10 cellular contexts compared by ENCODE assay signal in genomic region chr12:3214508-3215365, GRCh38.
DNase-seq lines count a peak whose midpoint lies in the region.
"Had no signal": no experiment of that assay in that cellular context is flagged by ENCODE, and none has a peak within 500 bp of the region (broad histone marks: within the 10 kb centered on the region; RNA-seq: fewer than 3 reads in every experiment).

No MANE protein-coding gene starts in this region.

- peak; percentile 30 for DNase-seq in DMS153 (lab: John Stamatoyannopoulos, UW)
- DNase-seq in NCI-H1092 (lab: John Stamatoyannopoulos, UW) = peak; percentile 42
- DNase-seq in NCI-H748 (lab: John Stamatoyannopoulos, UW; ENCODE audit: unreplicated experiment) = peak; percentile 84
- peak; percentile 80 for DNase-seq in iPS-NIHi11 (ENCODE audit: low spot score)
- DNase-seq in activated CD4-positive, alpha-beta T cell treated with anti-CD3 and anti-CD28 coated beads, Interleukin-2, amount 50 U/mL, for 1 hour = no peak
- DNase-seq in NCI-H2196 treated with DMSO at 0.1 percent for 48 hours (lab: John Stamatoyannopoulos, UW; ENCODE audit: unreplicated experiment) = no peak
- DNase-seq in T-helper 1 cell = no peak
- DNase-seq in Ammon's horn (ENCODE audit: low spot score) = no peak
- DNase-seq: C1 segment of cervical spinal cord; stimulated activated naive CD4-positive, alpha-beta T cell had no signal

Comparison
In these comparisons a context has a peak if more than half of its experiments do, and no peak if none do; other contexts are left out.
1. DNase-seq: peak in DMS153 (single experiment), NCI-H1092 (single experiment), NCI-H748 (single experiment) and iPS-NIHi11 (single experiment); none in activated CD4-positive, alpha-beta T cell treated with anti-CD3 and anti-CD28 coated beads, Interleukin-2, amount 50 U/mL, for 1 hour (single experiment), NCI-H2196 treated with DMSO at 0.1 percent for 48 hours (single experiment), T-helper 1 cell (0 of 5) and Ammon's horn (single experiment).